ENCODE assay signal across 1 cellular context in the genomic region with DNA sequence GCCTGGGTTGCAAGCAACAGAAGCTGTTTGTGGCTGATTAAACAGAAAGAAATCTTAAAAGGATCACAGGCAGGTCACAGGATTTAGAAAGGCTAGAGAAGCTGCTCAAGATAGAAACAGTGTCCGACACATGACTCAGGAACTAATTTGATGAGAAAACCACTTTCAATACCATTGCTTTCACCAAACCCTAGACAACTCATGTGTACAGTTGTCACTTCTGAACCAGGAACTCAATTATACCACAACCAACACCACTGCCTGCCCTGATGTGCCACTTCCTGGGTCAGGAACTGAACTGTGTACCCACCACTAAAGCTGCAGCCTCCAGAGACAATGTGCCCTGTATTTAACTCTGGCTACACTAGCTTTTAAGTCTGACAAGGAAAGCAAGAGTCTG.
TF ChIP-seq lines count a peak whose summit lies in the region.

No MANE protein-coding gene starts in this region.

TF ChIP-seq in SK-N-SH treated with all-trans-retinoic acid at 6 μM for 48 hours, 23 proteins besides CTCF, POLR2A, EP300 and RAD21 (continued from another document):
- TF ChIP-seq, protein P1, sequence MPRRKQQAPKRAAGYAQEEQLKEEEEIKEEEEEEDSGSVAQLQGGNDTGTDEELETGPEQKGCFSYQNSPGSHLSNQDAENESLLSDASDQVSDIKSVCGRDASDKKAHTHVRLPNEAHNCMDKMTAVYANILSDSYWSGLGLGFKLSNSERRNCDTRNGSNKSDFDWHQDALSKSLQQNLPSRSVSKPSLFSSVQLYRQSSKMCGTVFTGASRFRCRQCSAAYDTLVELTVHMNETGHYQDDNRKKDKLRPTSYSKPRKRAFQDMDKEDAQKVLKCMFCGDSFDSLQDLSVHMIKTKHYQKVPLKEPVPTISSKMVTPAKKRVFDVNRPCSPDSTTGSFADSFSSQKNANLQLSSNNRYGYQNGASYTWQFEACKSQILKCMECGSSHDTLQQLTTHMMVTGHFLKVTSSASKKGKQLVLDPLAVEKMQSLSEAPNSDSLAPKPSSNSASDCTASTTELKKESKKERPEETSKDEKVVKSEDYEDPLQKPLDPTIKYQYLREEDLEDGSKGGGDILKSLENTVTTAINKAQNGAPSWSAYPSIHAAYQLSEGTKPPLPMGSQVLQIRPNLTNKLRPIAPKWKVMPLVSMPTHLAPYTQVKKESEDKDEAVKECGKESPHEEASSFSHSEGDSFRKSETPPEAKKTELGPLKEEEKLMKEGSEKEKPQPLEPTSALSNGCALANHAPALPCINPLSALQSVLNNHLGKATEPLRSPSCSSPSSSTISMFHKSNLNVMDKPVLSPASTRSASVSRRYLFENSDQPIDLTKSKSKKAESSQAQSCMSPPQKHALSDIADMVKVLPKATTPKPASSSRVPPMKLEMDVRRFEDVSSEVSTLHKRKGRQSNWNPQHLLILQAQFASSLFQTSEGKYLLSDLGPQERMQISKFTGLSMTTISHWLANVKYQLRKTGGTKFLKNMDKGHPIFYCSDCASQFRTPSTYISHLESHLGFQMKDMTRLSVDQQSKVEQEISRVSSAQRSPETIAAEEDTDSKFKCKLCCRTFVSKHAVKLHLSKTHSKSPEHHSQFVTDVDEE (CRISPR knock-in tag; IDR thresholded peaks at IDR 0.05), result no peak
- TF ChIP-seq RARB (CRISPR knock-in tag; IDR thresholded peaks at IDR 0.05) (no peak), ISL1 (CRISPR knock-in tag; IDR thresholded peaks at IDR 0.05) (no peak), ZNF70 (CRISPR knock-in tag; IDR thresholded peaks at IDR 0.05) (no peak), SNAI2 (CRISPR knock-in tag; IDR thresholded peaks at IDR 0.05) (no peak), PPARA (CRISPR knock-in tag; IDR thresholded peaks at IDR 0.05; ENCODE audit: borderline replicate concordance) (no peak), ARNTL (CRISPR knock-in tag; IDR thresholded peaks at IDR 0.05; ENCODE audit: borderline replicate concordance, low read depth) (no peak), TOX (CRISPR knock-in tag; IDR thresholded peaks at IDR 0.05; ENCODE audit: borderline replicate concordance) (no peak)
- TF ChIP-seq, protein P2, sequence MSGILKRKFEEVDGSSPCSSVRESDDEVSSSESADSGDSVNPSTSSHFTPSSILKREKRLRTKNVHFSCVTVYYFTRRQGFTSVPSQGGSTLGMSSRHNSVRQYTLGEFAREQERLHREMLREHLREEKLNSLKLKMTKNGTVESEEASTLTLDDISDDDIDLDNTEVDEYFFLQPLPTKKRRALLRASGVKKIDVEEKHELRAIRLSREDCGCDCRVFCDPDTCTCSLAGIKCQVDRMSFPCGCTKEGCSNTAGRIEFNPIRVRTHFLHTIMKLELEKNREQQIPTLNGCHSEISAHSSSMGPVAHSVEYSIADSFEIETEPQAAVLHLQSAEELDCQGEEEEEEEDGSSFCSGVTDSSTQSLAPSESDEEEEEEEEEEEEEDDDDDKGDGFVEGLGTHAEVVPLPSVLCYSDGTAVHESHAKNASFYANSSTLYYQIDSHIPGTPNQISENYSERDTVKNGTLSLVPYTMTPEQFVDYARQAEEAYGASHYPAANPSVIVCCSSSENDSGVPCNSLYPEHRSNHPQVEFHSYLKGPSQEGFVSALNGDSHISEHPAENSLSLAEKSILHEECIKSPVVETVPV (CRISPR knock-in tag; IDR thresholded peaks at IDR 0.05), result no peak
- TF ChIP-seq, protein P3, sequence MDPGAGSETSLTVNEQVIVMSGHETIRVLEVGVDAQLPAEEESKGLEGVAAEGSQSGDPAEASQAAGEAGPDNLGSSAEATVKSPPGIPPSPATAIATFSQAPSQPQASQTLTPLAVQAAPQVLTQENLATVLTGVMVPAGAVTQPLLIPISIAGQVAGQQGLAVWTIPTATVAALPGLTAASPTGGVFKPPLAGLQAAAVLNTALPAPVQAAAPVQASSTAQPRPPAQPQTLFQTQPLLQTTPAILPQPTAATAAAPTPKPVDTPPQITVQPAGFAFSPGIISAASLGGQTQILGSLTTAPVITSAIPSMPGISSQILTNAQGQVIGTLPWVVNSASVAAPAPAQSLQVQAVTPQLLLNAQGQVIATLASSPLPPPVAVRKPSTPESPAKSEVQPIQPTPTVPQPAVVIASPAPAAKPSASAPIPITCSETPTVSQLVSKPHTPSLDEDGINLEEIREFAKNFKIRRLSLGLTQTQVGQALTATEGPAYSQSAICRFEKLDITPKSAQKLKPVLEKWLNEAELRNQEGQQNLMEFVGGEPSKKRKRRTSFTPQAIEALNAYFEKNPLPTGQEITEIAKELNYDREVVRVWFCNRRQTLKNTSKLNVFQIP (CRISPR knock-in tag; IDR thresholded peaks at IDR 0.05; ENCODE audit: borderline replicate concordance, low read depth), result no peak
